ENCODE assay signal across 8 cellular contexts in the genomic region with DNA sequence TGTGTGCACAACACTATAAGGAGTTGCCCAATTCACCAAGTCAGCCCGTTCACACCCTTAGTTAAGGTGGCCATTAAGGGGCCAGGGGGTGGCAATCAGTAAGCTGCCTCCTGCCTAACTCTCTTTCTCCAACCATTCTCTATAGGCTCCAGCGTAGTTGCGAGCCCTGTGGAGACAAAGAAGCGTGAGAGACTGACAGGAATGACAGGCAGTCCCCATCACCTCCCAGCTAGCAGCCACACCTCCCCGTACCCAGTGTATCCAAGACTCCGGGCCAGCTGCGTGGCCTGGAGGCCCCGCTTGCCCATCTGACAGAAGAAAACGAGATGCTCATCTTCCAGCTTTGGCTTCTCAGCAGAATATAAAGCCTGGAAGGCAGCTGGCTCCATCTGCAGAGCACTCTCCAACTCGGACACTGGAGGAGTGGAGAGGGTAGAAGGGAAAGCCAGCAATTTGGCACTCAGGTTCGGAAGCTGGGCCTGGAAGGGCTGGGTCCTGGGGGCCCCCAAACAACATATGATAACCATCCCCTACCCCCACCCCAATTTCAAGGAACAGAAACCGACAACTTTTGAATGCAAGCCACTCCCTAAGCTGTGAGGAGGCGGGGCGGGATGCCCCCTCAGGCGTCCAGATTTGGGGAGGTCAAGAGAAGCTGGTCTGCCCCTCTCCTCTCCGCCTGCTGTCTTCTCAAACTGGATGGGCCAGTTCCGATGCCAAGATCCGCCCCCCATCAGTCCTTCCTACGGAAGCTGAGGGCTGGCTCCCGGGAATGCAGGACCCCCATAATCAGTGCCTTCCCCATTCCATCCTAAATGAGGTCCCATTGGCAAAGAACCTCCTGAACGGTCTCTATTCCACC. TPM values are rescaled to one million over a fixed set of nuclear protein-coding genes. Genes with fewer than 3 reads are reported as not detected.
DNase-seq lines count a peak whose midpoint lies in the region; ATAC-seq and TF ChIP-seq lines count a peak whose summit lies in the region.

No MANE protein-coding gene starts in this region.

- TF ChIP-seq CTCF in GM12865 (IDR thresholded peaks at IDR 0.05; ENCODE audit: insufficient read depth, low read depth, low read length, missing control alignments) (no peak), heart left ventricle (IDR thresholded peaks at IDR 0.05) (no peak)

- peaks cover 0 to 47% (median 38%) of the 10 kb centered on the region in 9 donors for H3K36me3 ChIP-seq in heart left ventricle

- TF ChIP-seq POLR2A in heart left ventricle (IDR thresholded peaks at IDR 0.05) = no peak

- peak overlapping the region in 2 of 12 donors; percentile 46 to 62 for H3K27ac ChIP-seq in heart left ventricle

- peaks cover 0 to 21% (median 1%) of the 10 kb centered on the region in 12 donors for H3K4me1 ChIP-seq in heart left ventricle

- intact Hi-C loops in heart left ventricle (cut with DNase I) (loop anchor here in 1 of 10 donors (2.0 kb wide), 1 partner anchor 37 kb away; no protein-coding TSS in a partner anchor), sciatic nerve (cut with DNase I) (no loop called here)

- DNase-seq in GM12865 (ENCODE audit: low read depth) (no peak), heart left ventricle (no peak), sciatic nerve (ENCODE audit: low spot score) (no peak), AML-193 (lab: John Stamatoyannopoulos, UW) (no peak)
- no peak for DNase-seq in activated CD8-positive, alpha-beta memory T cell treated with anti-CD3 and anti-CD28 coated beads, Interleukin-2, amount 50 U/mL, for 48 hours
- no peak for DNase-seq in activated CD4-positive, alpha-beta T cell treated with anti-CD3 and anti-CD28 coated beads, Interleukin-2, amount 50 U/mL, for 48 hours

- WGBS in heart left ventricle, 4 donors = 62 to 78% (median 73%) methylated on average over 17 to 21 of the region's 21 CpGs

- ATAC-seq in SK-N-SH treated with all-trans-retinoic acid at 6 μM for 48 hours (peak; percentile 17), heart left ventricle (peak in 1 of 4 donors; percentile 5), sciatic nerve (peak; percentile 18), HG03045 (IDR thresholded peaks at IDR 0.05; ENCODE audit: unreplicated experiment) (no peak)

- H3K27me3 ChIP-seq in heart left ventricle = no peaks in the 10 kb centered on the region

- H3K4me3 ChIP-seq in GM12865 (ENCODE audit: low read depth, low read length) (peak overlapping the region; percentile 64), heart left ventricle (peak overlapping the region; percentile 18 to 71 (median 50))

- H3K9me3 ChIP-seq in heart left ventricle = no peaks in the 10 kb centered on the region

TF ChIP-seq in SK-N-SH treated with all-trans-retinoic acid at 6 μM for 48 hours, 23 proteins besides CTCF, POLR2A, EP300 and RAD21:
- no peak for TF ChIP-seq OSR1 (CRISPR knock-in tag; IDR thresholded peaks at IDR 0.05)

RNA-seq across cellular contexts. Expression of a gene that starts 0.9 kb away (rescaled TPM):
- total RNA-seq in heart left ventricle = 10 to 100 TPM in 7 of 9 donors, 1 to 10 TPM in 2; 6.1 to 22.7 (median 14.4) TPM
- polyA plus RNA-seq in heart left ventricle = 10 to 100 TPM; 14.7 to 16.2 TPM
- total RNA-seq in sciatic nerve = 13.1 TPM

RNA-seq across cellular contexts. Expression of a gene that starts 7.9 kb away (rescaled TPM):
- total RNA-seq in heart left ventricle (10 to 100 TPM; 20.2 to 51.1 (median 28.2) TPM), sciatic nerve (58.0 TPM)
- polyA plus RNA-seq in heart left ventricle = 10 to 100 TPM; 31.9 to 43.0 TPM

RNA-seq across cellular contexts. Expression of a gene that starts 16.9 kb away (rescaled TPM):
- total RNA-seq in heart left ventricle (10 to 100 TPM in 5 of 9 donors, 1 to 10 TPM in 4; 7.5 to 23.4 (median 10.9) TPM), sciatic nerve (20.3 TPM)
- polyA plus RNA-seq in heart left ventricle = 10 to 100 TPM in 1 of 2 donors, 1 to 10 TPM in 1; 7.4 to 13.8 TPM

RNA-seq across cellular contexts. Expression of a gene that starts 31.8 kb away (rescaled TPM):
- total RNA-seq in heart left ventricle (10 to 100 TPM in 2 of 9 donors, 1 to 10 TPM in 7; 1.7 to 32.2 (median 2.1) TPM), sciatic nerve (13.7 TPM)
- 1 to 10 TPM; 1.3 to 3.0 TPM for polyA plus RNA-seq in heart left ventricle

RNA-seq across cellular contexts. Expression of a gene that starts 51.5 kb away (rescaled TPM):
- total RNA-seq in heart left ventricle = under 1 TPM in 2 of 9 donors, not detected in 7; 0.07 to 0.53 TPM
- under 1 TPM in 1 of 2 donors, not detected in 1; 0.03 TPM for polyA plus RNA-seq in heart left ventricle
- total RNA-seq in sciatic nerve = 0.09 TPM
